9 cellular contexts compared by ENCODE assay signal in genomic region chr5:109998208-109998607, GRCh38.
"Had no signal": no experiment of that assay in that cellular context is flagged by ENCODE, and none has a peak within 500 bp of the region (broad histone marks: within the 10 kb centered on the region; RNA-seq: fewer than 3 reads in every experiment).

No MANE protein-coding gene starts in this region.

- H3K27ac ChIP-seq: HL-60 had no signal

- H3K4me3 Mint-ChIP-seq: HFFc6 had no signal

- H3K27ac Mint-ChIP-seq: HFFc6 had no signal

- H3K36me3 ChIP-seq: HAP-1 had no signal

- H3K9me3 Mint-ChIP-seq: HFFc6 had no signal

- H3K4me3 ChIP-seq: HAP-1, K562 had no signal

- ATAC-seq: HCT116, K562 had no signal

- DNase-seq: GOT3, H7, HFFc6, IMR-90, KG1 had no signal
